ENCODE assay signal across 8 cellular contexts in the genomic region with DNA sequence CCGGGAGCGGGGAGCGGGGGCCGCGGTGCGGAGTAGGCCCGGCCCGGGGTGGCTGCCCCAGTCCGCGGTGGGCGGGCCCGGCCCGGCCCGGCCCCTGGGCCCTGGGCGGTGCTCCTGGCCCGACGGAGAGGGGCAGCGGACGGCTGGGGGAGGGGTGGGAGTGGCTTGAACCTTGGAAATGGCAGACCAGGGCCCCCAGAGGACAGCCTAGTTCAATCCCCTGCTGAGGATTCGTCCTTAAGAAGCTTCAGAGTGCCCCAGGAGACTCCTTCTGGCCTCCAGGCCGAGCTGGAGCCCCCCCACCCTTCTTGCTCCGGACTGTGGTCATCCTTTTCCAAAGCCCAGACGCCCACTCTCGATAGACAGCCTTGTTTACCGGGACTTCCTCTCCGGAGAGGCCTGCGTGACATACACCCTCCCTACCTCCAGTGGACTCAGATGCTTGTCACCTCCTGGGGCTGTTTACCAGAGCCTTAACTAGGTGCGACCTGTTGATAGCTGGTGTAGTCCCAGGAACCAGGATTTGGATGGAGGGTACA. TPM values are rescaled to one million over a fixed set of nuclear protein-coding genes. Genes with fewer than 3 reads are reported as not detected.
DNase-seq lines count a peak whose midpoint lies in the region; ATAC-seq and TF ChIP-seq lines count a peak whose summit lies in the region.

No MANE protein-coding gene starts in this region.

- no peaks in the 10 kb centered on the region for H3K27me3 ChIP-seq in right cardiac atrium (ENCODE audit: control insufficient read depth, insufficient read depth)

- TF ChIP-seq CTCF in RWPE1 (conservative IDR thresholded peaks at IDR 0.05; ENCODE audit: low read depth), result no peak

- H3K4me1 ChIP-seq in right cardiac atrium (ENCODE audit: control insufficient read depth, insufficient read depth, low read length), result no peaks in the 10 kb centered on the region

- WGBS in right cardiac atrium, result under 1% methylated on average over 28 of the region's 28 CpGs

- ATAC-seq in HG03342 (IDR thresholded peaks at IDR 0.05; ENCODE audit: unreplicated experiment) (peak; percentile 43), right cardiac atrium (peak; percentile 86 to 89)

- DNase-seq in COLO829 (ENCODE audit: low spot score) (peak; percentile 54), GM19240 (ENCODE audit: insufficient read length, low spot score) (peak; percentile 55), RWPE1 (ENCODE audit: low spot score) (peak; percentile 67), anterior cingulate cortex (lab: John Stamatoyannopoulos, UW) (peak in 31 of 58 donors; percentile 38 to 78 (median 60)), right cardiac atrium (peak; percentile 91 to 96 (median 95)), renal cortical epithelial cell (ENCODE audit: low read depth) (peak; percentile 37), middle frontal gyrus (ENCODE audit: extremely low spot score, low spot score) (no peak)

- peak overlapping the region; percentile 78 for H3K4me3 ChIP-seq in right cardiac atrium (ENCODE audit: low read length)

- no peaks in the 10 kb centered on the region for H3K9me3 ChIP-seq in right cardiac atrium (ENCODE audit: control insufficient read depth, low read length)

- POLR2A ChIA-PET in RWPE1 (lab: Yijun Ruan, JAX; ENCODE audit: low non-redundant PET), result interaction anchor here (0.7 to 3.3 kb wide), 6 partner anchors 34 to 120 kb away, joined by 3 to 11 read pairs (median 4); a partner anchor contains a TSS

- peak overlapping the region; percentile 91 for H3K27ac ChIP-seq in RWPE1
- peak overlapping the region; percentile 92 for H3K27ac ChIP-seq in right cardiac atrium (ENCODE audit: low read length)

- intact Hi-C loops in right cardiac atrium (cut with DNase I), result loop anchor here (2.0 to 10.0 kb wide), 4 partner anchors 63 to 97 kb away; a partner anchor contains a TSS

- CTCF ChIA-PET in RWPE1 (lab: Yijun Ruan, JAX), result interaction anchor here (1.1 to 5.3 kb wide), 5 partner anchors 11 to 140 kb away, joined by 3 to 94 read pairs (median 6); a partner anchor contains a TSS

RNA-seq across cellular contexts. Expression of a gene that starts 0.5 kb away (rescaled TPM):
- total RNA-seq in right cardiac atrium, result 10 to 100 TPM; 23.4 to 27.7 (median 26.0) TPM
- 19.1 TPM for polyA plus RNA-seq in right cardiac atrium
- total RNA-seq in renal cortical epithelial cell, result 48.5 and 59.9 TPM in 2 replicates

RNA-seq across cellular contexts. Expression of a gene that starts 0.7 kb away (rescaled TPM):
- total RNA-seq in right cardiac atrium (1 to 10 TPM; 1.6 to 3.1 (median 2.7) TPM), renal cortical epithelial cell (0.52 and 1.2 TPM in 2 replicates)
- 1.3 TPM for polyA plus RNA-seq in right cardiac atrium

RNA-seq across cellular contexts. Expression of a gene that starts 12.4 kb away (rescaled TPM):
- total RNA-seq in right cardiac atrium (100 to 1,000 TPM in 1 of 4 donors, 10 to 100 TPM in 3; 74.6 to 101 (median 94.4) TPM), renal cortical epithelial cell (6.4 and 10.4 TPM in 2 replicates)
- polyA plus RNA-seq in right cardiac atrium, result 128 TPM

RNA-seq across cellular contexts. Expression of a gene that starts 31.4 kb away (rescaled TPM):
- total RNA-seq in right cardiac atrium, result 10 to 100 TPM in 2 of 4 donors, 1 to 10 TPM in 2; 9.3 to 12.0 (median 10.5) TPM
- 5.1 TPM for polyA plus RNA-seq in right cardiac atrium
- total RNA-seq in renal cortical epithelial cell, result 2.4 and 4.3 TPM in 2 replicates
